ENCODE assay signal across 8 cellular contexts in genomic region chr3:10263549-10264363, GRCh38. TPM values are rescaled to one million over a fixed set of nuclear protein-coding genes. Genes with fewer than 3 reads are reported as not detected.
A peak's percentile ranks its signal among the peaks of the same experiment; 100 is the strongest.
DNase-seq lines count a peak whose midpoint lies in the region; ATAC-seq and TF ChIP-seq lines count a peak whose summit lies in the region.

No MANE protein-coding gene starts in this region.

- WGBS in prostate gland: 34% methylated on average over 12 of the region's 12 CpGs

- CTCF ChIA-PET in Calu3 (lab: Charles Lee): no interaction called here

- H3K27me3 ChIP-seq in fibroblast of lung (ENCODE audit: control insufficient read depth, insufficient read depth, low read length) (no peaks in the 10 kb centered on the region), prostate gland (replicated peaks; ENCODE audit: insufficient read depth) (no peaks in the 10 kb centered on the region)

- no peaks in the 10 kb centered on the region for H3K9me3 ChIP-seq in fibroblast of lung (ENCODE audit: control insufficient read depth, insufficient read depth, low read depth, low read length)
- H3K9me3 ChIP-seq in prostate gland: no peaks in the 10 kb centered on the region

- ATAC-seq in HG03159 (IDR thresholded peaks at IDR 0.05; ENCODE audit: unreplicated experiment) (no peak), GM18519 (IDR thresholded peaks at IDR 0.05; ENCODE audit: low FRiP score, unreplicated experiment) (no peak)

- H3K4me3 Mint-ChIP-seq in Calu3 (ENCODE audit: low read depth, unreplicated experiment): no peak overlapping the region

- DNase-seq in Calu3 (peak; percentile 24), NB4 (ENCODE audit: low read depth) (peak; percentile 55), activated T-cell treated with anti-CD3 and anti-CD28 coated beads for 48 hours (ENCODE audit: low read depth) (peak; percentile 60), fibroblast of lung (ENCODE audit: low read depth in 2 of 2) (peak; percentile 43 to 46), prostate gland (ENCODE audit: low spot score) (no peak), GM13976 (ENCODE audit: low spot score) (no peak)

- no peaks in the 10 kb centered on the region for H3K4me1 Mint-ChIP-seq in Calu3 (ENCODE audit: low read depth, unreplicated experiment)

- in situ Hi-C loops in GM13976 (cut with MboI; ENCODE audit: low sequenced_read_pairs, unreplicated experiment): no loop called here

- H3K4me3 ChIP-seq in NB4 (ENCODE audit: low read depth, low read length) (no peak overlapping the region), fibroblast of lung (replicated peaks in 1 of 4; ENCODE audit: control extremely low read depth in 1 of 4, insufficient read depth in 1 of 4, low read depth in 3 of 4, low read length in 4 of 4) (peak overlapping the region in 2 of 4 experiments; percentile 26 to 35), prostate gland (no peak overlapping the region)

- peaks cover 55% of the 10 kb centered on the region for H3K36me3 Mint-ChIP-seq in Calu3 (ENCODE audit: insufficient read depth, unreplicated experiment)

- H2AFZ ChIP-seq in fibroblast of lung (ENCODE audit: low read length): no peak overlapping the region

- TF ChIP-seq POLR2A in NB4 (IDR thresholded peaks at IDR 0.05; ENCODE audit: extremely low read depth, insufficient read length) (no peak), prostate gland (IDR thresholded peaks at IDR 0.05) (no peak)

- H3K27ac ChIP-seq in fibroblast of lung (ENCODE audit: insufficient read depth, low read length) (no peak overlapping the region), prostate gland (peak overlapping the region; percentile 30 to 42)

- H3K4me2 ChIP-seq in fibroblast of lung (ENCODE audit: extremely low read depth, insufficient read depth, low read length): no peak overlapping the region

- H3K9ac ChIP-seq in fibroblast of lung (ENCODE audit: insufficient read depth, low read length): no peak overlapping the region

- H3K9me3 Mint-ChIP-seq in Calu3 (ENCODE audit: low read depth, unreplicated experiment): no peaks in the 10 kb centered on the region

- no peaks in the 10 kb centered on the region for H3K27me3 Mint-ChIP-seq in Calu3 (ENCODE audit: unreplicated experiment)

- BruUV-seq in Calu3 (replicated peaks; lab: Mats Ljungman, UMichigan): no TSS peak

- H4K20me1 ChIP-seq in fibroblast of lung (ENCODE audit: control insufficient read depth, extremely low read depth, insufficient read depth, low read length): no peaks in the 10 kb centered on the region

- peaks cover 9% of the 10 kb centered on the region for H3K79me2 ChIP-seq in fibroblast of lung (ENCODE audit: control insufficient read depth, insufficient read depth, low read length)

- H3K27ac Mint-ChIP-seq in Calu3 (ENCODE audit: unreplicated experiment): no peak overlapping the region

- intact Hi-C loops in Calu3 (cut with micrococcal nuclease; ENCODE audit: unreplicated experiment): no loop called here
- intact Hi-C loops in prostate gland (cut with DNase I): no loop called here

- H3K4me1 ChIP-seq in fibroblast of lung (ENCODE audit: control insufficient read depth, extremely low read depth, insufficient read depth, low read length) (no peaks in the 10 kb centered on the region), prostate gland (replicated peaks) (no peaks in the 10 kb centered on the region)

- TF ChIP-seq CTCF in Calu3 (IDR thresholded peaks at IDR 0.05; ENCODE audit: unreplicated experiment) (peak; percentile 33), NB4 (IDR thresholded peaks at IDR 0.05; ENCODE audit: low read depth, low read length) (peak; percentile 22), fibroblast of lung (conservative IDR thresholded peaks at IDR 0.05 in 1 of 2, IDR thresholded peaks at IDR 0.05 in 1 of 2; ENCODE audit: low read depth in 1 of 2, low read length in 2 of 2) (peak; percentile 52 to 59), prostate gland (IDR thresholded peaks at IDR 0.05) (peak in 3 of 4 experiments; percentile 21 to 43 (median 43)), GM13976 (IDR thresholded peaks at IDR 0.05; ENCODE audit: borderline replicate concordance, control extremely low read depth, extremely low read depth, insufficient read depth, missing control alignments) (no peak)

- H3K36me3 ChIP-seq in fibroblast of lung (ENCODE audit: control insufficient read depth, insufficient read depth, low read length) (peaks cover 6% of the 10 kb centered on the region), prostate gland (no peaks in the 10 kb centered on the region)

RNA-seq across cellular contexts. Expression of gene TATDN2, which starts 15.5 kb away (rescaled TPM):
- total RNA-seq in Calu3 (2022) (34.2 and 34.3 TPM in 2 replicates), fibroblast of lung (9.0 and 12.4 TPM in 2 replicates), prostate gland (10 to 100 TPM; 25.4 to 27.1 TPM)
- polyA plus RNA-seq in fibroblast of lung: 16.5 and 20.9 TPM in 2 replicates
- 17.8 and 25.1 TPM in 2 replicates for polyA plus RNA-seq in fibroblast of lung (2012)
- 21.0 and 33.0 TPM in 2 replicates for polyA minus RNA-seq in fibroblast of lung (ENCODE audit: low replicate concordance)

RNA-seq across cellular contexts. Expression of gene GHRL, which starts 29.0 kb away (rescaled TPM):
- 0.85 and 2.1 TPM in 2 replicates for total RNA-seq in Calu3 (2022)
- total RNA-seq in fibroblast of lung: not detected in 2 replicates
- polyA plus RNA-seq in fibroblast of lung: 0.10 TPM in 1 of 2 replicates, not detected in the other
- not detected in 2 replicates for polyA plus RNA-seq in fibroblast of lung (2012)
- not detected in 2 replicates for polyA minus RNA-seq in fibroblast of lung (ENCODE audit: low replicate concordance)
- total RNA-seq in prostate gland: 1 to 10 TPM in 1 of 2 donors, not detected in 1; 3.0 TPM

RNA-seq across cellular contexts. Expression of gene SEC13, which starts 57.2 kb away (rescaled TPM):
- total RNA-seq in Calu3 (2022) (94.8 and 96.8 TPM in 2 replicates), fibroblast of lung (189 and 243 TPM in 2 replicates), prostate gland (100 to 1,000 TPM; 108 to 117 TPM)
- 238 and 264 TPM in 2 replicates for polyA plus RNA-seq in fibroblast of lung
- 272 and 309 TPM in 2 replicates for polyA plus RNA-seq in fibroblast of lung (2012)
- polyA minus RNA-seq in fibroblast of lung (ENCODE audit: low replicate concordance): 528 and 561 TPM in 2 replicates

Comparison
In these comparisons a context has a peak if more than half of its experiments do, and no peak if none do; other contexts are left out.
1. DNase-seq: peak in Calu3 (single experiment), NB4 (single experiment), activated T-cell treated with anti-CD3 and anti-CD28 coated beads for 48 hours (single experiment) and fibroblast of lung (2 of 2); none in prostate gland (single experiment) and GM13976 (single experiment).